17 cellular contexts compared by ENCODE assay signal in the genomic region with DNA sequence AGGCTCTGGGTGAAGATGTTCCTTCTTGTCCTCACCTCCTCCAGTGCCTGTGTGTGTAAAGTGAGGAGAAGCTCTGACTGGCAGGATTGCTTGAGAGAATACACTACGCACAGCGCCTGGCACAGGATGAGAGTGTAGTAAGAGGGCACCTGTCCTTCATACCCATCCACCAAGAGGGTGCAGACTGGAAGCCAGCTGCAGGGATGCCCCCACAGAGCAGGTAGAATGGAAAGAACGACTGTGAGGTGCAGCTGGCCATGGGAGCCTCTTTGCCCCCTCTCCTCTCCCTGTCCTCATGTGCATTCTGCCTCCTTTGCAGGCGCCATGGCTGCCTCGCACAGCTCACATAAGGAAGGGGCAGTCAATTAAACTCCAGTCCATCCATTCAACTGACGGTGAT. TPM values are rescaled to one million over a fixed set of nuclear protein-coding genes. Genes with fewer than 3 reads are reported as not detected.
DNase-seq lines count a peak whose midpoint lies in the region; ATAC-seq and TF ChIP-seq lines count a peak whose summit lies in the region.
"Had no signal": no experiment of that assay in that cellular context is flagged by ENCODE, and none has a peak within 500 bp of the region (broad histone marks: within the 10 kb centered on the region; RNA-seq: fewer than 3 reads in every experiment).

No MANE protein-coding gene starts in this region.

- no peaks in the 10 kb centered on the region for H3K27me3 Mint-ChIP-seq in natural killer cell treated with Interleukin-12 subunit alpha and Interleukin-12 subunit beta and Interleukin-15 and Interleukin-18, amount 100 ng/mL, for 72 hours
- H3K27me3 Mint-ChIP-seq in natural killer cell (ENCODE audit: low read depth in 2 of 2) (no peaks in the 10 kb centered on the region), osteocyte (ENCODE audit: unreplicated experiment) (no peaks in the 10 kb centered on the region)
- no peaks in the 10 kb centered on the region for H3K27me3 Mint-ChIP-seq in activated naive CD8-positive, alpha-beta T cell treated with anti-CD3 and anti-CD28 coated beads for 36 hours
- H3K27me3 Mint-ChIP-seq: activated naive CD4-positive, alpha-beta T cell treated with anti-CD3 and anti-CD28 coated beads, Interleukin-2, amount 10 ng/mL, durations not matched to agents 7 days and 5 days; stimulated activated naive CD8-positive, alpha-beta T cell treated with anti-CD3 and anti-CD28 coated beads, Interleukin-15, amount 100 ng/mL, for 72 hours had no signal

- peaks cover 0 to 47% of the 10 kb centered on the region in 2 donors for H3K36me3 ChIP-seq in adrenal gland (replicated peaks in 1 of 2)

- H3K4me1 Mint-ChIP-seq in natural killer cell treated with Interleukin-12 subunit alpha and Interleukin-12 subunit beta and Interleukin-15 and Interleukin-18, amount 100 ng/mL, for 72 hours (ENCODE audit: low read depth in 2 of 2), result peaks cover 22 to 37% of the 10 kb centered on the region in 2 donors
- peaks cover 31% of the 10 kb centered on the region in 2 donors for H3K4me1 Mint-ChIP-seq in natural killer cell
- H3K4me1 Mint-ChIP-seq in activated naive CD8-positive, alpha-beta T cell treated with anti-CD3 and anti-CD28 coated beads for 36 hours, result peaks cover 28% of the 10 kb centered on the region
- peaks cover 18% of the 10 kb centered on the region for H3K4me1 Mint-ChIP-seq in osteocyte (ENCODE audit: unreplicated experiment)

- no peak overlapping the region for H3K4me3 ChIP-seq in adrenal gland
- H3K4me3 ChIP-seq: breast epithelium, heart right ventricle, SJSA1 had no signal

- TF ChIP-seq POLR2A in adrenal gland (IDR thresholded peaks at IDR 0.05), result no peak

- peak overlapping the region; percentile 42 to 82 for H3K27ac Mint-ChIP-seq in natural killer cell treated with Interleukin-12 subunit alpha and Interleukin-12 subunit beta and Interleukin-15 and Interleukin-18, amount 100 ng/mL, for 72 hours
- peak overlapping the region in 1 of 2 donors; percentile 90 for H3K27ac Mint-ChIP-seq in natural killer cell
- H3K27ac Mint-ChIP-seq in activated naive CD8-positive, alpha-beta T cell treated with anti-CD3 and anti-CD28 coated beads for 36 hours, result peak overlapping the region; percentile 13
- H3K27ac Mint-ChIP-seq in osteocyte (ENCODE audit: unreplicated experiment), result no peak overlapping the region

- H3K4me3 Mint-ChIP-seq in natural killer cell treated with Interleukin-12 subunit alpha and Interleukin-12 subunit beta and Interleukin-15 and Interleukin-18, amount 100 ng/mL, for 72 hours, result no peak overlapping the region
- H3K4me3 Mint-ChIP-seq in natural killer cell (no peak overlapping the region), osteocyte (ENCODE audit: unreplicated experiment) (no peak overlapping the region)
- no peak overlapping the region for H3K4me3 Mint-ChIP-seq in activated naive CD8-positive, alpha-beta T cell treated with anti-CD3 and anti-CD28 coated beads for 36 hours
- H3K4me3 Mint-ChIP-seq: activated naive CD4-positive, alpha-beta T cell treated with anti-CD3 and anti-CD28 coated beads, Interleukin-2, amount 10 ng/mL, durations not matched to agents 7 days and 5 days; CD14-positive monocyte; stimulated activated naive CD8-positive, alpha-beta T cell treated with anti-CD3 and anti-CD28 coated beads, Interleukin-15, amount 100 ng/mL, for 72 hours had no signal

- 76 to 84% (median 77%) methylated on average over 6 of the region's 6 CpGs for WGBS in adrenal gland, 4 donors

- H3K9me3 Mint-ChIP-seq in natural killer cell treated with Interleukin-12 subunit alpha and Interleukin-12 subunit beta and Interleukin-15 and Interleukin-18, amount 100 ng/mL, for 72 hours, result no peaks in the 10 kb centered on the region
- H3K9me3 Mint-ChIP-seq in natural killer cell, result no peaks in the 10 kb centered on the region
- no peaks in the 10 kb centered on the region for H3K9me3 Mint-ChIP-seq in activated naive CD8-positive, alpha-beta T cell treated with anti-CD3 and anti-CD28 coated beads for 36 hours
- H3K9me3 Mint-ChIP-seq in osteocyte (ENCODE audit: unreplicated experiment), result no peaks in the 10 kb centered on the region
- H3K9me3 Mint-ChIP-seq: activated naive CD4-positive, alpha-beta T cell treated with anti-CD3 and anti-CD28 coated beads, Interleukin-2, amount 10 ng/mL, durations not matched to agents 7 days and 5 days; CD14-positive monocyte; stimulated activated naive CD8-positive, alpha-beta T cell treated with anti-CD3 and anti-CD28 coated beads, Interleukin-15, amount 100 ng/mL, for 72 hours had no signal

- H3K27ac ChIP-seq in adrenal gland, result peak overlapping the region in 2 of 5 donors; percentile 29 to 79
- H3K27ac ChIP-seq: SJSA1 had no signal

- no peaks in the 10 kb centered on the region for H3K27me3 ChIP-seq in adrenal gland
- H3K27me3 ChIP-seq: breast epithelium, heart right ventricle, SJSA1 had no signal

- peaks cover 0 to 16% of the 10 kb centered on the region in 2 donors for H3K4me1 ChIP-seq in adrenal gland (replicated peaks in 1 of 2)
- H3K4me1 ChIP-seq: SJSA1 had no signal

- intact Hi-C loops in natural killer cell (cut with micrococcal nuclease), result no loop called here
- intact Hi-C loops in adrenal gland (cut with DNase I), result no loop called here

- DNase-seq in natural killer cell treated with Interleukin-12 subunit alpha and Interleukin-12 subunit beta and Interleukin-15 and Interleukin-18, amount 100 ng/mL, for 72 hours (ENCODE audit: low spot score), result no peak
- DNase-seq in natural killer cell (no peak), osteocyte (ENCODE audit: extremely low spot score, unreplicated experiment) (peak; percentile 56), NCI-H345 treated with DMSO at 0.1 percent for 48 hours (lab: John Stamatoyannopoulos, UW; ENCODE audit: unreplicated experiment) (no peak), adrenal gland (no peak), NCI-H2107 treated with DMSO at 0.1 percent for 48 hours (lab: John Stamatoyannopoulos, UW; ENCODE audit: unreplicated experiment) (no peak)
- no peak for DNase-seq in activated naive CD8-positive, alpha-beta T cell treated with anti-CD3 and anti-CD28 coated beads for 36 hours
- DNase-seq: activated CD8-positive, alpha-beta memory T cell treated with anti-CD3 and anti-CD28 coated beads, Interleukin-2, amount 50 U/mL, for 48 hours; cortex of kidney had no signal

- peaks cover 5% of the 10 kb centered on the region for H3K36me3 Mint-ChIP-seq in natural killer cell treated with Interleukin-12 subunit alpha and Interleukin-12 subunit beta and Interleukin-15 and Interleukin-18, amount 100 ng/mL, for 72 hours
- H3K36me3 Mint-ChIP-seq in natural killer cell (peaks cover 8% of the 10 kb centered on the region), osteocyte (ENCODE audit: unreplicated experiment) (peaks cover 26% of the 10 kb centered on the region)
- no peaks in the 10 kb centered on the region for H3K36me3 Mint-ChIP-seq in activated naive CD8-positive, alpha-beta T cell treated with anti-CD3 and anti-CD28 coated beads for 36 hours

- TF ChIP-seq CTCF in natural killer cell (IDR thresholded peaks at IDR 0.05), result no peak
- no peak for TF ChIP-seq CTCF in osteocyte (IDR thresholded peaks at IDR 0.05)
- TF ChIP-seq CTCF in adrenal gland (IDR thresholded peaks at IDR 0.05), result no peak

- no peaks in the 10 kb centered on the region for H3K9me3 ChIP-seq in adrenal gland (replicated peaks in 1 of 3)
- H3K9me3 ChIP-seq: breast epithelium, heart right ventricle, SJSA1 had no signal

- no peak for ATAC-seq in natural killer cell treated with Interleukin-12 subunit alpha and Interleukin-12 subunit beta and Interleukin-15 and Interleukin-18, amount 100 ng/mL, for 72 hours
- ATAC-seq in natural killer cell (no peak), GM19035 (IDR thresholded peaks at IDR 0.05; ENCODE audit: unreplicated experiment) (no peak)

RNA-seq across cellular contexts. Expression of gene FBXL22, which starts 12.3 kb away (rescaled TPM):
- 1 to 10 TPM in 1 of 2 donors, under 1 TPM in 1; 0.45 to 1.5 TPM for total RNA-seq in natural killer cell treated with Interleukin-12 subunit alpha and Interleukin-12 subunit beta and Interleukin-15 and Interleukin-18, amount 100 ng/mL, for 72 hours
- 1 to 10 TPM in 1 of 3 donors, under 1 TPM in 2; 0.33 to 2.3 (median 0.65) TPM for total RNA-seq in natural killer cell
- total RNA-seq in activated naive CD8-positive, alpha-beta T cell treated with anti-CD3 and anti-CD28 coated beads for 36 hours, result under 1 TPM; 0.52 to 0.76 TPM
- total RNA-seq in osteocyte, result 0.48 and 0.52 TPM in 2 replicates
- under 1 TPM in 7 of 8 donors, not detected in 1; 0.42 to 0.93 (median 0.78) TPM for total RNA-seq in adrenal gland
- 1 to 10 TPM in 2 of 3 donors, under 1 TPM in 1; 0.37 to 5.9 (median 1.0) TPM for polyA plus RNA-seq in adrenal gland
- total RNA-seq: M059J had no signal
- polyA plus RNA-seq: CD14-positive monocyte had no signal
